ENCODE assay signal across 20 cellular contexts in the genomic region with DNA sequence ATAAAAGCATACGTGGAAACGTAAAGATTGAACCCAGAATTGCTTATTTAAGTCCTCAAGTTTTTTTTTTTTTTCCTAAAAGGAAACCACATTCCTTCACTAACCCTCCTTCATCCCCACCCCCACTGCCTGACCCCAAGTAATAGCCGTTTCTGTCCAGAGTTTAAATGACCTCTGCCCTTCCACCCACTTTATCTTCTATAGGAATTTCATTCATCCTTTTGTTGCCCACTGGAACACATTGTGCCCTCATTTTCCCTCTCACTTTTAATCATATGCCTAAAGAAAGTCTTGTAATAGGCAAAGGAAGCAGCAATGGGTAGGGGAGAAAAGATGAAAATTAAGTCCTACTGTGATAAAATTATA.
DNase-seq lines count a peak whose midpoint lies in the region; ATAC-seq, FAIRE-seq and TF ChIP-seq lines count a peak whose summit lies in the region.
"Had no signal": no experiment of that assay in that cellular context is flagged by ENCODE, and none has a peak within 500 bp of the region (broad histone marks: within the 10 kb centered on the region; RNA-seq: fewer than 3 reads in every experiment).

No MANE protein-coding gene starts in this region.

- no peaks in the 10 kb centered on the region for H4K20me1 ChIP-seq in HepG2 (ENCODE audit: insufficient read depth, low read length)
- H4K20me1 ChIP-seq in neural progenitor cell (ENCODE audit: low read depth) = no peaks in the 10 kb centered on the region

- H3K9ac ChIP-seq in HepG2 (ENCODE audit: insufficient read depth, low read depth, low read length) (no peak overlapping the region), endodermal cell (ENCODE audit: extremely low read depth, low read length, poor library complexity, severe bottlenecking) (no peak overlapping the region), neural progenitor cell (no peak overlapping the region)

- H3K4me2 ChIP-seq in HepG2 (ENCODE audit: low read depth, low read length) (no peak overlapping the region), neural progenitor cell (peak overlapping the region; percentile 68)

- POLR2A ChIA-PET in HepG2 (lab: Yijun Ruan, JAX) = no interaction called here

- H3K27me3 Mint-ChIP-seq in endodermal cell (ENCODE audit: insufficient read depth) = no peaks in the 10 kb centered on the region
- H3K27me3 Mint-ChIP-seq in neural progenitor cell (ENCODE audit: insufficient read depth, low read depth) = no peaks in the 10 kb centered on the region
- no peaks in the 10 kb centered on the region for H3K27me3 Mint-ChIP-seq in T-helper 2 cell treated with Interferon-gamma antibody and Interleukin-4, amounts not matched to agents 5 μg/mL and 100 μg/mL, for 36 hours (ENCODE audit: low read depth)

- DNase-seq in HepG2 (ENCODE audit: low spot score) = peak; percentile 23
- no peak for DNase-seq in right lobe of liver
- DNase-seq in endodermal cell = no peak
- DNase-seq in neural progenitor cell (ENCODE audit: low spot score) = peak; percentile 81
- DNase-seq in Peyer's patch = no peak
- no peak for DNase-seq in effector CD8-positive, alpha-beta T cell (lab: John Stamatoyannopoulos, UW)
- no peak for DNase-seq in T-helper 2 cell treated with Interferon-gamma antibody and Interleukin-4, amounts not matched to agents 5 μg/mL and 100 μg/mL, for 36 hours (ENCODE audit: low spot score)
- DNase-seq: BE2C; CD4-positive, alpha-beta memory T cell; KBM-7; MV-4-11; NCI-H1417; NCI-H2029; NCI-H2171; NCI-H446; NCI-H69; SHP77 treated with DMSO at 0.1 percent for 48 hours had no signal

- 67% methylated on average over 3 of the region's 3 CpGs for WGBS in HepG2 (ENCODE audit: low lambda C conversion rate)
- 47% methylated on average over 3 of the region's 3 CpGs for WGBS in right lobe of liver (ENCODE audit: insufficient coverage, low coverage, low lambda C conversion rate, missing lambda C conversion rate)
- 73 to 80% methylated on average over 3 of the region's 3 CpGs for WGBS in endodermal cell (ENCODE audit: insufficient coverage in 1 of 2, insufficient read length in 1 of 2), 2 experiments

- H3K4me1 Mint-ChIP-seq in endodermal cell = peaks cover 29% of the 10 kb centered on the region
- peaks cover 35% of the 10 kb centered on the region for H3K4me1 Mint-ChIP-seq in neural progenitor cell
- H3K4me1 Mint-ChIP-seq in T-helper 2 cell treated with Interferon-gamma antibody and Interleukin-4, amounts not matched to agents 5 μg/mL and 100 μg/mL, for 36 hours (ENCODE audit: low read depth) = no peaks in the 10 kb centered on the region
- H3K4me1 Mint-ChIP-seq: CD4-positive, alpha-beta memory T cell had no signal

- no peaks in the 10 kb centered on the region for H3K9me3 Mint-ChIP-seq in endodermal cell
- H3K9me3 Mint-ChIP-seq in neural progenitor cell = peaks cover 15% of the 10 kb centered on the region
- no peaks in the 10 kb centered on the region for H3K9me3 Mint-ChIP-seq in T-helper 2 cell treated with Interferon-gamma antibody and Interleukin-4, amounts not matched to agents 5 μg/mL and 100 μg/mL, for 36 hours

- H3K27ac ChIP-seq in HepG2 (ENCODE audit: extremely low read length, insufficient read depth, low read length) (no peak overlapping the region), right lobe of liver (no peak overlapping the region), endodermal cell (ENCODE audit: low read depth, low read length) (peak overlapping the region; percentile 55), neural progenitor cell (peak overlapping the region; percentile 95), Peyer's patch (no peak overlapping the region)
- H3K27ac ChIP-seq: 22Rv1 had no signal

- H3K9me3 ChIP-seq in HepG2 (ENCODE audit: low read length) (no peaks in the 10 kb centered on the region), right lobe of liver (no peaks in the 10 kb centered on the region), endodermal cell (ENCODE audit: control insufficient read depth, low read length) (peaks cover 6% of the 10 kb centered on the region), neural progenitor cell (ENCODE audit: low read depth) (no peaks in the 10 kb centered on the region), Peyer's patch (no peaks in the 10 kb centered on the region)
- H3K9me3 ChIP-seq: BE2C had no signal

- H3K4me1 ChIP-seq in HepG2 (ENCODE audit: insufficient read depth, low read length) = peaks cover 36% of the 10 kb centered on the region
- H3K4me1 ChIP-seq in right lobe of liver = peaks cover 0 to 5% (median 0%) of the 10 kb centered on the region in 4 donors
- H3K4me1 ChIP-seq in endodermal cell (ENCODE audit: control insufficient read depth, insufficient read depth, low read length) = peaks cover 4% of the 10 kb centered on the region
- H3K4me1 ChIP-seq in neural progenitor cell = peaks cover 37% of the 10 kb centered on the region
- peaks cover 0 to 17% (median 0%) of the 10 kb centered on the region in 4 donors for H3K4me1 ChIP-seq in Peyer's patch

- H3K79me2 ChIP-seq in HepG2 (ENCODE audit: insufficient read depth, low read length) (no peaks in the 10 kb centered on the region), neural progenitor cell (ENCODE audit: low read depth) (peaks cover 74% of the 10 kb centered on the region)

- TF ChIP-seq POLR2A in HepG2 (IDR thresholded peaks at IDR 0.05; ENCODE audit: insufficient read depth in 1 of 2, low read depth in 2 of 2, low read length in 2 of 2) = no peak
- TF ChIP-seq POLR2A in right lobe of liver (IDR thresholded peaks at IDR 0.05) = no peak
- no peak for TF ChIP-seq POLR2A in Peyer's patch (IDR thresholded peaks at IDR 0.05)

- H3K4me3 ChIP-seq in HepG2 (replicated peaks in 1 of 3; ENCODE audit: insufficient read depth in 1 of 3, low read depth in 2 of 3, low read length in 3 of 3) (no peak overlapping the region), right lobe of liver (no peak overlapping the region), endodermal cell (ENCODE audit: low read length) (no peak overlapping the region), neural progenitor cell (peak overlapping the region; percentile 32), Peyer's patch (no peak overlapping the region)

- intact Hi-C loops in HepG2 (cut with micrococcal nuclease; ENCODE audit: unreplicated experiment) = no loop called here
- intact Hi-C loops in right lobe of liver (cut with DNase I) = no loop called here

- H3K36me3 Mint-ChIP-seq in endodermal cell (ENCODE audit: low read depth) (peaks cover 26% of the 10 kb centered on the region), neural progenitor cell (peaks cover 15% of the 10 kb centered on the region)
- no peaks in the 10 kb centered on the region for H3K36me3 Mint-ChIP-seq in T-helper 2 cell treated with Interferon-gamma antibody and Interleukin-4, amounts not matched to agents 5 μg/mL and 100 μg/mL, for 36 hours (ENCODE audit: low read depth)
- H3K36me3 Mint-ChIP-seq: CD4-positive, alpha-beta memory T cell had no signal

- H3F3A ChIP-seq in neural progenitor cell (ENCODE audit: low read depth) = peaks cover 33% of the 10 kb centered on the region

- ATAC-seq in HepG2 (no peak), right lobe of liver (no peak), GM19395 (IDR thresholded peaks at IDR 0.05; ENCODE audit: unreplicated experiment) (no peak)

- no TSS peak for BruUV-seq in HepG2 (replicated peaks; lab: Mats Ljungman, UMichigan)

- H3K27me3 ChIP-seq in HepG2 (ENCODE audit: control insufficient read depth in 1 of 2, insufficient read depth in 2 of 2, low read length in 2 of 2) (no peaks in the 10 kb centered on the region), right lobe of liver (no peaks in the 10 kb centered on the region), endodermal cell (ENCODE audit: control insufficient read depth, insufficient read depth, low read length, poor library complexity, severe bottlenecking) (no peaks in the 10 kb centered on the region), neural progenitor cell (no peaks in the 10 kb centered on the region), Peyer's patch (no peaks in the 10 kb centered on the region)
- H3K27me3 ChIP-seq: BE2C had no signal

- in situ Hi-C loops in HepG2 (cut with HindIII; ENCODE audit: extremely low pct_ligation_motif_present, low pct_unique_long_range_greater_than_20kb) = no loop called here

- TF ChIP-seq EP300 in HepG2 (IDR thresholded peaks at IDR 0.05; ENCODE audit: low read depth in 2 of 2, low read length in 2 of 2) (no peak), HepG2 (CRISPR knock-in tag; IDR thresholded peaks at IDR 0.05; ENCODE audit: borderline replicate concordance) (no peak)

- TF ChIP-seq CTCF in HepG2 (CRISPR knock-in tag; IDR thresholded peaks at IDR 0.05) (no peak), right lobe of liver (IDR thresholded peaks at IDR 0.05) (no peak), endodermal cell (conservative IDR thresholded peaks at IDR 0.05) (no peak), neural progenitor cell (IDR thresholded peaks at IDR 0.05) (no peak), Peyer's patch (IDR thresholded peaks at IDR 0.05) (no peak)

- H3K36me3 ChIP-seq in HepG2 (replicated peaks in 1 of 2; ENCODE audit: control insufficient read depth in 1 of 2, insufficient read depth in 2 of 2, low read length in 2 of 2) = no peaks in the 10 kb centered on the region
- no peaks in the 10 kb centered on the region for H3K36me3 ChIP-seq in right lobe of liver
- peaks cover 22% of the 10 kb centered on the region for H3K36me3 ChIP-seq in endodermal cell (ENCODE audit: control insufficient read depth, insufficient read depth, low read length)
- H3K36me3 ChIP-seq in neural progenitor cell = no peaks in the 10 kb centered on the region
- no peaks in the 10 kb centered on the region for H3K36me3 ChIP-seq in Peyer's patch
- H3K36me3 ChIP-seq: BE2C had no signal

- H3K4me3 Mint-ChIP-seq in endodermal cell (no peak overlapping the region), neural progenitor cell (peak overlapping the region; percentile 2)
- no peak overlapping the region for H3K4me3 Mint-ChIP-seq in T-helper 2 cell treated with Interferon-gamma antibody and Interleukin-4, amounts not matched to agents 5 μg/mL and 100 μg/mL, for 36 hours
- H3K4me3 Mint-ChIP-seq: CD4-positive, alpha-beta memory T cell had no signal

- no peak overlapping the region for H2AFZ ChIP-seq in HepG2 (ENCODE audit: low read length)
- H2AFZ ChIP-seq in neural progenitor cell (replicated peaks) = no peak overlapping the region

- FAIRE-seq in HepG2 (lab: Jason Lieb, UNC) = no peak
- FAIRE-seq: H54 had no signal

- TF ChIP-seq RAD21 in HepG2 (CRISPR knock-in tag; IDR thresholded peaks at IDR 0.05) = no peak

- H3K27ac Mint-ChIP-seq in endodermal cell (no peak overlapping the region), neural progenitor cell (peak overlapping the region; percentile 61)
- H3K27ac Mint-ChIP-seq in T-helper 2 cell treated with Interferon-gamma antibody and Interleukin-4, amounts not matched to agents 5 μg/mL and 100 μg/mL, for 36 hours = no peak overlapping the region
- H3K27ac Mint-ChIP-seq: CD4-positive, alpha-beta memory T cell had no signal

- CTCF ChIA-PET in HepG2 (lab: Yijun Ruan, JAX; ENCODE audit: low intra/inter-chr PET ratio, low total read pairs) = no interaction called here

TF ChIP-seq in HepG2, 621 proteins besides CTCF, POLR2A, EP300 and RAD21 (continues in another document):
- no peak for TF ChIP-seq ZNF749 (CRISPR knock-in tag; IDR thresholded peaks at IDR 0.05; ENCODE audit: borderline replicate concordance)

Comparison
In these comparisons a context has a peak if more than half of its experiments do, and no peak if none do; other contexts are left out.
1. DNase-seq: peak in HepG2 (single experiment) and neural progenitor cell (single experiment); none in right lobe of liver (0 of 3), endodermal cell (single experiment), Peyer's patch (0 of 3), effector CD8-positive, alpha-beta T cell (single experiment) and T-helper 2 cell treated with Interferon-gamma antibody and Interleukin-4, amounts not matched to agents 5 μg/mL and 100 μg/mL, for 36 hours (single experiment).
2. H3K27ac ChIP-seq: peak in endodermal cell (single experiment) and neural progenitor cell (single experiment); none in HepG2 (single experiment), right lobe of liver (0 of 3) and Peyer's patch (0 of 4).